ENCODE assay signal across 13 cellular contexts in genomic region chr19:45922281-45922680, GRCh38. TPM values are rescaled to one million over a fixed set of nuclear protein-coding genes. Genes with fewer than 3 reads are reported as not detected.
DNase-seq lines count a peak whose midpoint lies in the region; FAIRE-seq and TF ChIP-seq lines count a peak whose summit lies in the region.
"Had no signal": no experiment of that assay in that cellular context is flagged by ENCODE, and none has a peak within 500 bp of the region (broad histone marks: within the 10 kb centered on the region; RNA-seq: fewer than 3 reads in every experiment).

No MANE protein-coding gene starts in this region.

- H3K18ac ChIP-seq in neuronal stem cell (ENCODE audit: low read length): peak overlapping the region; percentile 51

- no peak overlapping the region for H4K8ac ChIP-seq in neuronal stem cell (ENCODE audit: low read depth, low read length)

- H3K79me1 ChIP-seq in neuronal stem cell (ENCODE audit: low read depth, low read length): no peaks in the 10 kb centered on the region

- H2BK5ac ChIP-seq in neuronal stem cell (ENCODE audit: low read length): no peak overlapping the region

- no CpG with 5 or more reads among the region's 9 CpGs for WGBS in neuronal stem cell (ENCODE audit: extremely low coverage in 2 of 2, insufficient read length in 2 of 2, insufficient replicate concordance in 1 of 2), 2 donors
- WGBS in ovary, 3 donors: 49 to 56% (median 55%) methylated on average over 9 of the region's 9 CpGs

- H3K27me3 Mint-ChIP-seq in activated CD4-positive, alpha-beta T cell treated with anti-CD3 and anti-CD28 coated beads, Interleukin-2, amount 10 ng/mL, durations not matched to agents 24 days and 14 days: peaks cover 5% of the 10 kb centered on the region

- peak; percentile 65 for DNase-seq in activated CD4-positive, alpha-beta T cell treated with anti-CD3 and anti-CD28 coated beads, Interleukin-2, amount 10 ng/mL, durations not matched to agents 24 days and 14 days
- no peak for DNase-seq in activated CD4-positive, alpha-beta T cell treated with anti-CD3 and anti-CD28 coated beads, Interleukin-2, amount 50 U/mL, for 1 hour
- DNase-seq in KBM-7 (peak; percentile 28), bronchial epithelial cell (ENCODE audit: low read depth) (no peak), neuronal stem cell (ENCODE audit: low spot score) (no peak), mucosa of gallbladder (ENCODE audit: low spot score) (no peak), ovary (no peak)
- DNase-seq in stimulated activated CD8-positive, alpha-beta memory T cell treated with anti-CD3 and anti-CD28 coated beads, Interleukin-4, amount 100 ng/mL, for 48 hours: no peak
- DNase-seq: effector CD8-positive, alpha-beta T cell; left cardiac atrium; NCI-H446; T-cell had no signal

- no peaks in the 10 kb centered on the region for H3K27me3 ChIP-seq in bronchial epithelial cell (ENCODE audit: control insufficient read depth, insufficient read depth, low read length)
- H3K27me3 ChIP-seq in neuronal stem cell (ENCODE audit: control insufficient read depth in 3 of 3, insufficient read depth in 3 of 3, low read depth in 1 of 3, low read length in 3 of 3): no peaks in the 10 kb centered on the region
- H3K27me3 ChIP-seq in ovary: no peaks in the 10 kb centered on the region

- no peak overlapping the region for H3K4ac ChIP-seq in neuronal stem cell (ENCODE audit: low read length)

- H3K36me3 ChIP-seq in bronchial epithelial cell (ENCODE audit: control insufficient read depth, insufficient read depth, low read length): no peaks in the 10 kb centered on the region
- no peaks in the 10 kb centered on the region for H3K36me3 ChIP-seq in neuronal stem cell (replicated peaks in 1 of 2; ENCODE audit: control insufficient read depth in 2 of 2, insufficient read depth in 2 of 2, low read length in 2 of 2)
- H3K36me3 ChIP-seq in ovary: no peaks in the 10 kb centered on the region

- peak overlapping the region; percentile 50 for H3K9ac ChIP-seq in neuronal stem cell (ENCODE audit: low read depth, low read length, poor library complexity)

- H3K4me3 ChIP-seq in bronchial epithelial cell (ENCODE audit: low read depth, low read length): no peak overlapping the region
- H3K4me3 ChIP-seq in neuronal stem cell (ENCODE audit: low read length in 2 of 2): no peak overlapping the region
- no peak overlapping the region for H3K4me3 ChIP-seq in ovary

- H3K4me1 Mint-ChIP-seq in activated CD4-positive, alpha-beta T cell treated with anti-CD3 and anti-CD28 coated beads, Interleukin-2, amount 10 ng/mL, durations not matched to agents 24 days and 14 days: peaks cover 30% of the 10 kb centered on the region

- H2AK5ac ChIP-seq in neuronal stem cell (ENCODE audit: low read depth, low read length): no peak overlapping the region

- intact Hi-C loops in activated CD4-positive, alpha-beta T cell treated with anti-CD3 and anti-CD28 coated beads, Interleukin-2, amount 10 ng/mL, durations not matched to agents 24 days and 14 days (cut with micrococcal nuclease): no loop called here
- intact Hi-C loops in ovary (cut with DNase I): no loop called here

- H3K9me3 Mint-ChIP-seq in activated CD4-positive, alpha-beta T cell treated with anti-CD3 and anti-CD28 coated beads, Interleukin-2, amount 10 ng/mL, durations not matched to agents 24 days and 14 days: no peaks in the 10 kb centered on the region
- H3K9me3 Mint-ChIP-seq: T-cell had no signal

- FAIRE-seq in bronchial epithelial cell (lab: Jason Lieb, UNC): no peak

- no peak overlapping the region for H3K27ac Mint-ChIP-seq in activated CD4-positive, alpha-beta T cell treated with anti-CD3 and anti-CD28 coated beads, Interleukin-2, amount 10 ng/mL, durations not matched to agents 24 days and 14 days
- H3K27ac Mint-ChIP-seq: T-cell had no signal

- no peak overlapping the region for H4K91ac ChIP-seq in neuronal stem cell (ENCODE audit: low read depth, low read length, poor library complexity)

- no peak overlapping the region for H3K4me2 ChIP-seq in neuronal stem cell (ENCODE audit: insufficient read depth, low read length, poor library complexity, severe bottlenecking)

- H2AFZ ChIP-seq in neuronal stem cell (ENCODE audit: low read length): peak overlapping the region; percentile 67

- no peak overlapping the region for H3K4me3 Mint-ChIP-seq in activated CD4-positive, alpha-beta T cell treated with anti-CD3 and anti-CD28 coated beads, Interleukin-2, amount 10 ng/mL, durations not matched to agents 24 days and 14 days
- H3K4me3 Mint-ChIP-seq: T-cell had no signal

- no peak for TF ChIP-seq POLR2A in ovary (IDR thresholded peaks at IDR 0.05)

- H3K14ac ChIP-seq in neuronal stem cell (ENCODE audit: low read length): no peak overlapping the region

- in situ Hi-C loops in KBM-7 (cut with MboI; ENCODE audit: low pct_unique_long_range_greater_than_20kb, low sequenced_read_pairs): no loop called here

- H2BK120ac ChIP-seq in neuronal stem cell (ENCODE audit: low read depth, low read length): no peak overlapping the region

- H3K9me3 ChIP-seq in neuronal stem cell (replicated peaks in 1 of 2; ENCODE audit: control insufficient read depth in 2 of 2, insufficient read depth in 1 of 2, low read depth in 1 of 2, low read length in 2 of 2): peaks cover 0 to 3% of the 10 kb centered on the region in 2 donors
- H3K9me3 ChIP-seq in ovary: no peaks in the 10 kb centered on the region

- no peaks in the 10 kb centered on the region for H3K36me3 Mint-ChIP-seq in activated CD4-positive, alpha-beta T cell treated with anti-CD3 and anti-CD28 coated beads, Interleukin-2, amount 10 ng/mL, durations not matched to agents 24 days and 14 days (ENCODE audit: low read depth)
- H3K36me3 Mint-ChIP-seq: T-cell had no signal

- H2BK12ac ChIP-seq in neuronal stem cell (ENCODE audit: low read length): peak overlapping the region; percentile 46

- TF ChIP-seq EP300 in ovary (IDR thresholded peaks at IDR 0.05): no peak

- H3K4me1 ChIP-seq in neuronal stem cell (ENCODE audit: control insufficient read depth in 2 of 2, insufficient read depth in 1 of 2, low read depth in 1 of 2, low read length in 2 of 2) (peaks cover 11% of the 10 kb centered on the region in 2 donors), ovary (ENCODE audit: insufficient read depth) (no peaks in the 10 kb centered on the region)

- no peak overlapping the region for H3K27ac ChIP-seq in neuronal stem cell (replicated peaks; ENCODE audit: low read length)
- no peak overlapping the region for H3K27ac ChIP-seq in ovary

- TF ChIP-seq CTCF in bronchial epithelial cell (IDR thresholded peaks at IDR 0.05; ENCODE audit: insufficient read depth, low read length, severe bottlenecking) (peak; percentile 10), ovary (IDR thresholded peaks at IDR 0.05) (no peak)

- H2BK15ac ChIP-seq in neuronal stem cell (ENCODE audit: low read length): peak overlapping the region; percentile 1

- no peak overlapping the region for H3K23ac ChIP-seq in neuronal stem cell (ENCODE audit: low read depth, low read length, poor library complexity)

RNA-seq across cellular contexts. Expression of gene NANOS2, which starts 7.7 kb away (rescaled TPM):
- total RNA-seq in activated CD4-positive, alpha-beta T cell treated with anti-CD3 and anti-CD28 coated beads, Interleukin-2, amount 10 ng/mL, durations not matched to agents 24 days and 14 days: not detected in 2 replicates
- total RNA-seq in bronchial epithelial cell: not detected in 2 replicates
- polyA plus RNA-seq in neuronal stem cell (2013, experiment 1 of 2): 0.11 TPM
- polyA plus RNA-seq in neuronal stem cell (2013, experiment 2 of 2): 0.12 TPM
- total RNA-seq in mucosa of gallbladder: not detected
- total RNA-seq in ovary: not detected
- not detected for polyA plus RNA-seq in ovary
- total RNA-seq: left cardiac atrium, pulmonary artery endothelial cell, T-cell had no signal

RNA-seq across cellular contexts. Expression of gene MYPOP, which starts 19.9 kb away (rescaled TPM):
- total RNA-seq in activated CD4-positive, alpha-beta T cell treated with anti-CD3 and anti-CD28 coated beads, Interleukin-2, amount 10 ng/mL, durations not matched to agents 24 days and 14 days: 5.5 and 5.9 TPM in 2 replicates
- total RNA-seq in bronchial epithelial cell (0.53 and 0.90 TPM in 2 replicates), mucosa of gallbladder (13.0 TPM), ovary (1 to 10 TPM; 3.0 to 9.1 (median 7.0) TPM)
- 11.4 TPM for polyA plus RNA-seq in neuronal stem cell (2013, experiment 1 of 2)
- polyA plus RNA-seq in neuronal stem cell (2013, experiment 2 of 2): 11.5 TPM
- polyA plus RNA-seq in ovary: 1 to 10 TPM; 4.2 to 4.4 TPM

RNA-seq across cellular contexts. Expression of gene IRF2BP1, which starts 36.3 kb away (rescaled TPM):
- total RNA-seq in activated CD4-positive, alpha-beta T cell treated with anti-CD3 and anti-CD28 coated beads, Interleukin-2, amount 10 ng/mL, durations not matched to agents 24 days and 14 days: 18.5 and 18.9 TPM in 2 replicates
- total RNA-seq in bronchial epithelial cell (11.3 and 11.8 TPM in 2 replicates), mucosa of gallbladder (44.4 TPM), ovary (10 to 100 TPM; 30.4 to 59.4 (median 41.4) TPM)
- polyA plus RNA-seq in neuronal stem cell (2013, experiment 1 of 2): 14.0 TPM
- polyA plus RNA-seq in neuronal stem cell (2013, experiment 2 of 2): 14.4 TPM
- polyA plus RNA-seq in ovary: 10 to 100 TPM in 1 of 2 donors, 1 to 10 TPM in 1; 2.7 to 29.5 TPM

RNA-seq across cellular contexts. Expression of gene NOVA2, which starts 51.4 kb away (rescaled TPM):
- not detected in 2 replicates for total RNA-seq in activated CD4-positive, alpha-beta T cell treated with anti-CD3 and anti-CD28 coated beads, Interleukin-2, amount 10 ng/mL, durations not matched to agents 24 days and 14 days
- total RNA-seq in bronchial epithelial cell (not detected in 2 replicates), mucosa of gallbladder (3.1 TPM), ovary (1 to 10 TPM in 5 of 7 donors, under 1 TPM in 2; 0.23 to 4.8 (median 2.2) TPM)
- 12.8 TPM for polyA plus RNA-seq in neuronal stem cell (2013, experiment 1 of 2)
- polyA plus RNA-seq in neuronal stem cell (2013, experiment 2 of 2): 13.4 TPM
- 1 to 10 TPM; 1.5 to 3.5 TPM for polyA plus RNA-seq in ovary

RNA-seq across cellular contexts. Expression of gene FOXA3, which starts 58.2 kb away (rescaled TPM):
- 0.23 TPM in 1 of 2 replicates, not detected in the other for total RNA-seq in activated CD4-positive, alpha-beta T cell treated with anti-CD3 and anti-CD28 coated beads, Interleukin-2, amount 10 ng/mL, durations not matched to agents 24 days and 14 days
- total RNA-seq in bronchial epithelial cell (not detected in 2 replicates), mucosa of gallbladder (10.1 TPM), ovary (under 1 TPM in 1 of 7 donors, not detected in 6; 0.26 TPM)
- polyA plus RNA-seq in neuronal stem cell (2013, experiment 1 of 2): 5.9 TPM
- 5.6 TPM for polyA plus RNA-seq in neuronal stem cell (2013, experiment 2 of 2)
- under 1 TPM in 1 of 2 donors, not detected in 1; 0.04 TPM for polyA plus RNA-seq in ovary
- total RNA-seq: left cardiac atrium, pulmonary artery endothelial cell had no signal

Comparison
In these comparisons a context has a peak if more than half of its experiments do, and no peak if none do; other contexts are left out.
1. DNase-seq: peak in activated CD4-positive, alpha-beta T cell treated with anti-CD3 and anti-CD28 coated beads, Interleukin-2, amount 10 ng/mL, durations not matched to agents 24 days and 14 days (single experiment) and KBM-7 (single experiment); none in activated CD4-positive, alpha-beta T cell treated with anti-CD3 and anti-CD28 coated beads, Interleukin-2, amount 50 U/mL, for 1 hour (single experiment), bronchial epithelial cell (single experiment), neuronal stem cell (single experiment), mucosa of gallbladder (single experiment), ovary (0 of 5) and stimulated activated CD8-positive, alpha-beta memory T cell treated with anti-CD3 and anti-CD28 coated beads, Interleukin-4, amount 100 ng/mL, for 48 hours (single experiment).